In genomic region chr9:16333697-16334096, GRCh38 we compare ENCODE assay signal across 1 cellular context.
TF ChIP-seq lines count a peak whose summit lies in the region.

No MANE protein-coding gene starts in this region.

TF ChIP-seq in IMR-90, 13 proteins besides CTCF, POLR2A, EP300 and RAD21:
- TF ChIP-seq SMC3 (IDR thresholded peaks at IDR 0.05; ENCODE audit: low read depth, low read length) (no peak), RFX5 (IDR thresholded peaks at IDR 0.05; ENCODE audit: low read depth, low read length) (no peak), USF2 (IDR thresholded peaks at IDR 0.05; ENCODE audit: low read depth, low read length) (no peak), CEBPB (IDR thresholded peaks at IDR 0.05; ENCODE audit: low read depth, low read length) (no peak), FOS (IDR thresholded peaks at IDR 0.05; ENCODE audit: low read depth, low read length) (no peak), MAZ (IDR thresholded peaks at IDR 0.05; ENCODE audit: borderline replicate concordance, low read depth, low read length) (no peak), RCOR1 (IDR thresholded peaks at IDR 0.05; ENCODE audit: insufficient replicate concordance, low read length) (no peak), CHD1 (IDR thresholded peaks at IDR 0.05; ENCODE audit: low read depth, low read length) (no peak)
